1 cellular context compared by ENCODE assay signal in genomic region chr10:5684318-5684970, GRCh38.
TF ChIP-seq lines count a peak whose summit lies in the region.

TASOR2 (plus strand) TSS chr10:5684838; CDS start chr10:5720643, 35,805 bp downstream.

TF ChIP-seq in HepG2, 621 proteins besides CTCF, POLR2A, EP300 and RAD21 (continued from another document and continues in another):
- TF ChIP-seq ZNF512 (CRISPR knock-in tag; IDR thresholded peaks at IDR 0.05) (peak; percentile 60; the same call in 1 of the 2 replicates), ZNF766 (CRISPR knock-in tag; IDR thresholded peaks at IDR 0.05; ENCODE audit: borderline replicate concordance) (peak; percentile 99), KLF16 (CRISPR knock-in tag; IDR thresholded peaks at IDR 0.05) (peak; percentile 88 to 98), ZNF619 (CRISPR knock-in tag; IDR thresholded peaks at IDR 0.05) (no peak), HDAC1 (CRISPR knock-in tag; IDR thresholded peaks at IDR 0.05) (peak; percentile 87), WIZ (CRISPR knock-in tag; IDR thresholded peaks at IDR 0.05) (0 out of 2 replicates have a peak, but pooled peaks have one; percentile 60), GFI1 (CRISPR knock-in tag; IDR thresholded peaks at IDR 0.05; ENCODE audit: borderline replicate concordance) (peak; percentile 69; the same call in 1 of the 2 replicates), ZNF558 (CRISPR knock-in tag; IDR thresholded peaks at IDR 0.05; ENCODE audit: borderline replicate concordance) (peak; percentile 92; the same call in 1 of the 2 replicates), ZNF672 (CRISPR knock-in tag; IDR thresholded peaks at IDR 0.05) (no peak), MED13 (CRISPR knock-in tag; IDR thresholded peaks at IDR 0.05) (0 out of 2 replicates have a peak, but pooled peaks have one; percentile 54), MAFG (CRISPR knock-in tag; IDR thresholded peaks at IDR 0.05) (no peak), ZNF160 (CRISPR knock-in tag; IDR thresholded peaks at IDR 0.05) (peak; percentile 81; the same call in 1 of the 2 replicates), ZBTB46 (CRISPR knock-in tag; IDR thresholded peaks at IDR 0.05; ENCODE audit: borderline replicate concordance) (no peak), FOXK1 (CRISPR knock-in tag; IDR thresholded peaks at IDR 0.05; ENCODE audit: borderline replicate concordance, low read depth) (peak; percentile 84), ZNF720 (CRISPR knock-in tag; IDR thresholded peaks at IDR 0.05) (0 out of 2 replicates have a peak, but pooled peaks have one; percentile 63), ZNF496 (CRISPR knock-in tag; IDR thresholded peaks at IDR 0.05; ENCODE audit: insufficient replicate concordance) (no peak), MAZ (IDR thresholded peaks at IDR 0.05; ENCODE audit: borderline replicate concordance, low read depth, low read length) (no peak), MAZ (CRISPR knock-in tag; IDR thresholded peaks at IDR 0.05; ENCODE audit: low read depth) (peak; percentile 66; the same call in 1 of the 2 replicates), ZNF841 (CRISPR knock-in tag; IDR thresholded peaks at IDR 0.05; ENCODE audit: borderline replicate concordance) (peak; percentile 84), HDAC2 (CRISPR knock-in tag; IDR thresholded peaks at IDR 0.05) (peak; percentile 93), SNAPC2 (CRISPR knock-in tag; IDR thresholded peaks at IDR 0.05) (peak; percentile 95), TEAD3 (CRISPR knock-in tag; optimal IDR thresholded peaks at IDR 0.05; ENCODE audit: borderline replicate concordance) (peak; percentile 65), ZNF124 (CRISPR knock-in tag; IDR thresholded peaks at IDR 0.05) (peak; percentile 98), PRDM15 (CRISPR knock-in tag; IDR thresholded peaks at IDR 0.05) (no peak), HNF4A (CRISPR knock-in tag; IDR thresholded peaks at IDR 0.05) (peak; percentile 55), NR2F2 (IDR thresholded peaks at IDR 0.05; ENCODE audit: borderline replicate concordance, low read depth) (peak; percentile 55; the same call in 1 of the 2 replicates), PATZ1 (CRISPR knock-in tag; IDR thresholded peaks at IDR 0.05) (peak; percentile 69), ZBTB26 (CRISPR knock-in tag; IDR thresholded peaks at IDR 0.05; ENCODE audit: borderline replicate concordance) (peak; percentile 94), KLF11 (CRISPR knock-in tag; IDR thresholded peaks at IDR 0.05) (peak; percentile 99), SNAPC5 (CRISPR knock-in tag; IDR thresholded peaks at IDR 0.05; ENCODE audit: borderline replicate concordance) (0 out of 2 replicates have a peak, but pooled peaks have one; percentile 67), ZNF432 (CRISPR knock-in tag; IDR thresholded peaks at IDR 0.05; ENCODE audit: borderline replicate concordance) (no peak), SOX13 (IDR thresholded peaks at IDR 0.05) (0 out of 2 replicates have a peak, but pooled peaks have one; percentile 33), SOX13 (CRISPR knock-in tag; conservative IDR thresholded peaks at IDR 0.05 in 1 of 2, IDR thresholded peaks at IDR 0.05 in 1 of 2) (peak in 1 of 2 experiments; percentile 52; a peak in 2 of 4 replicates), REXO4 (CRISPR knock-in tag; IDR thresholded peaks at IDR 0.05; ENCODE audit: borderline replicate concordance) (peak; percentile 62; the same call in 1 of the 2 replicates), FOXO1 (CRISPR knock-in tag; IDR thresholded peaks at IDR 0.05) (peak; percentile 77), ZBTB2 (CRISPR knock-in tag; IDR thresholded peaks at IDR 0.05; ENCODE audit: low read depth) (peak; percentile 88), ZMAT3 (CRISPR knock-in tag; conservative IDR thresholded peaks at IDR 0.05) (peak; percentile 99), RXRB (CRISPR knock-in tag; IDR thresholded peaks at IDR 0.05; ENCODE audit: borderline replicate concordance) (peak; percentile 72; the same call in 1 of the 2 replicates), MXD4 (CRISPR knock-in tag; IDR thresholded peaks at IDR 0.05) (peak; percentile 98), HNF1A (IDR thresholded peaks at IDR 0.05; ENCODE audit: low read depth) (no peak), HNF1A (CRISPR knock-in tag; IDR thresholded peaks at IDR 0.05; ENCODE audit: borderline replicate concordance) (peak; percentile 67; the same call in 1 of the 2 replicates), HHEX (CRISPR knock-in tag; IDR thresholded peaks at IDR 0.05) (no peak), E2F5 (CRISPR knock-in tag; conservative IDR thresholded peaks at IDR 0.05) (no peak), ZBTB38 (CRISPR knock-in tag; IDR thresholded peaks at IDR 0.05) (peak; percentile 80), MYNN (CRISPR knock-in tag; IDR thresholded peaks at IDR 0.05; ENCODE audit: low read depth) (peak; percentile 97; the same call in 1 of the 2 replicates), IRF1 (CRISPR knock-in tag; IDR thresholded peaks at IDR 0.05; ENCODE audit: low read depth) (no peak), ZNF768 (CRISPR knock-in tag; IDR thresholded peaks at IDR 0.05) (peak; percentile 79), ZNF326 (CRISPR knock-in tag; IDR thresholded peaks at IDR 0.05; ENCODE audit: borderline replicate concordance) (no peak)
